8 cellular contexts compared by ENCODE assay signal in the genomic region with DNA sequence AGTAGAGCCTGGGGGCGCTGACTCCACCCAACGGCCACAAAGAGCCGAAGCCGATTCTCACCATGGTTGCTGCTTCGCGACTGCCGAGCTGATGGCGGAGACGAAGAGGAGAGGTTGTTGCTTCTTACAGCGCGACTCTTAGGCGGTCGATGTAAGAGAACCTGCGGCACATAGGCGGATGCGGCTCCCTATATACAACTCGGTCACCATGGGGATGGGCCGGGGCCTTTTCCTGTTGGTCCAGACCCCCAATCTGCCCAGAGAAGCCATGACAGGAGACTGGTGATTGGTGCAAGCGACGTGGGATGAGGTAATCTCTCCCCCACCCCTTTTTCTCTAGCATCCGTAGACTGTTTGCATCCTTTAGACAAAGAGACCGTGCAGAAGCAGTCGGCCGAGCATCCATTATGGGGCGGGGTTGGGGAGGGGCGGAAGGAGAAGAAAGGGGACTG. TPM values are rescaled to one million over a fixed set of nuclear protein-coding genes. Genes with fewer than 3 reads are reported as not detected.
DNase-seq lines count a peak whose midpoint lies in the region; ATAC-seq, FAIRE-seq and TF ChIP-seq lines count a peak whose summit lies in the region.

TUBA1A (minus strand) TSS at position 165 of the 452 bp plus-strand sequence; CDS start at position 64, 101 bp downstream.

- TF ChIP-seq CTCF in CD8-positive, alpha-beta T cell (IDR thresholded peaks at IDR 0.05): no peak
- TF ChIP-seq CTCF in H1 (IDR thresholded peaks at IDR 0.05; ENCODE audit: control extremely low read depth in 1 of 3, insufficient read depth in 1 of 3, low read depth in 1 of 3, low read length in 3 of 3): no peak

- H3K23me2 ChIP-seq in H1 (ENCODE audit: low read depth, low read length): peaks cover 5% of the 10 kb centered on the region; the same call in 1 of the 2 replicates

- H3K4me2 ChIP-seq in H1 (ENCODE audit: insufficient read depth in 1 of 2, low read depth in 2 of 2, low read length in 2 of 2): peak within 1 kb of the TSS; percentile 69 to 82
- peak within 1 kb of the TSS; percentile 44 for H3K4me2 ChIP-seq in mesenchymal stem cell (ENCODE audit: low read length, poor library complexity, severe bottlenecking)

- intact Hi-C loops in CD8-positive, alpha-beta T cell (cut with DNase I, micrococcal nuclease): loop anchor here (1.0 to 5.0 kb wide), 12 partner anchors 12 to 336 kb away; partner anchors contain the start of genes KMT2D (in 2 of the 2), LMBR1L (in 2 of the 2), DDX23 (in 1 of the 2) and PRKAG1 (in 1 of the 2)

- H3K4ac ChIP-seq in H1 (replicated peaks; ENCODE audit: insufficient read length, low read depth, low read length): peak within 1 kb of the TSS; percentile 69
- H3K4ac ChIP-seq in mesenchymal stem cell (ENCODE audit: low read depth in 1 of 2, low read length in 2 of 2): peak within 1 kb of the TSS; percentile 97 to 98

- H2BK5ac ChIP-seq in H1 (ENCODE audit: low read depth, low read length): peak within 1 kb of the TSS; percentile 88
- H2BK5ac ChIP-seq in mesenchymal stem cell (ENCODE audit: low read depth, low read length, poor library complexity, severe bottlenecking): peak within 1 kb of the TSS; percentile 81

- peak; percentile 90 to 98 (median 95) for DNase-seq in CD8-positive, alpha-beta T cell
- DNase-seq in HS-27A (ENCODE audit: low read depth): peak; percentile 85
- DNase-seq in NK-92 (lab: John Stamatoyannopoulos, UW; ENCODE audit: unreplicated experiment): peak; percentile 88
- peak; percentile 63 to 80 (median 80) for DNase-seq in activated CD8-positive, alpha-beta memory T cell treated with anti-CD3 and anti-CD28 coated beads for 48 hours (ENCODE audit: low read depth in 2 of 3, low spot score in 2 of 3)
- peak; percentile 89 to 95 for DNase-seq in H1 (ENCODE audit: low read depth in 1 of 2, low spot score in 2 of 2)
- DNase-seq in mesenchymal stem cell: peak; percentile 100
- DNase-seq in stimulated activated CD8-positive, alpha-beta memory T cell treated with anti-CD3 and anti-CD28 coated beads, Interleukin-15, amount 100 ng/mL, for 1 hour (ENCODE audit: low read depth): peak; percentile 91

- H3K4me3 Mint-ChIP-seq in CD8-positive, alpha-beta T cell: peak within 1 kb of the TSS; percentile 97

- no peaks in the 10 kb centered on the region for H3K27me3 Mint-ChIP-seq in CD8-positive, alpha-beta T cell (ENCODE audit: low read depth)

- H2BK120ac ChIP-seq in H1 (replicated peaks; ENCODE audit: low read depth, low read length) (peak within 1 kb of the TSS; percentile 61), mesenchymal stem cell (ENCODE audit: low read depth, low read length) (peak within 1 kb of the TSS; percentile 85)

- peak within 1 kb of the TSS; percentile 100 for H3K27ac Mint-ChIP-seq in CD8-positive, alpha-beta T cell

- no peak for TF ChIP-seq EP300 in H1 (IDR thresholded peaks at IDR 0.05; ENCODE audit: borderline replicate concordance in 1 of 2, low read depth in 2 of 2, low read length in 2 of 2)

- peak; percentile 93 to 96 for TF ChIP-seq POLR2A in H1 (IDR thresholded peaks at IDR 0.05; ENCODE audit: control extremely low read depth in 1 of 2, low read depth in 2 of 2, low read length in 2 of 2)

- H2AK5ac ChIP-seq in H1 (ENCODE audit: low read depth, low read length) (no peak within 1 kb of the TSS), mesenchymal stem cell (ENCODE audit: low read length, severe bottlenecking) (peak within 1 kb of the TSS; percentile 43)

- ATAC-seq in CD8-positive, alpha-beta T cell: peak; percentile 85
- peak; percentile 96 for ATAC-seq in GM19463 (IDR thresholded peaks at IDR 0.05; ENCODE audit: unreplicated experiment)

- peak within 1 kb of the TSS; percentile 46 for H3K56ac ChIP-seq in H1 (replicated peaks; ENCODE audit: insufficient read length, low read depth, low read length)

- peaks cover 0 to 9% of the 10 kb centered on the region in 2 experiments; a peak in 2 of 4 replicates for H3K79me2 ChIP-seq in H1 (ENCODE audit: control insufficient read depth in 1 of 2, insufficient read depth in 2 of 2, low read length in 2 of 2)

- H3K36me3 ChIP-seq in CD8-positive, alpha-beta T cell (ENCODE audit: insufficient read depth, low read length): peaks cover 5% of the 10 kb centered on the region
- H3K36me3 ChIP-seq in H1 (ENCODE audit: control insufficient read depth in 2 of 4, insufficient read depth in 4 of 4, low read length in 3 of 4) (peaks cover 2 to 22% (median 8%) of the 10 kb centered on the region in 4 experiments; a peak in 5 of 8 replicates), mesenchymal stem cell (ENCODE audit: control insufficient read depth in 1 of 2, insufficient read depth in 2 of 2, low read depth in 1 of 2, low read length in 2 of 2) (peaks cover 21 to 25% of the 10 kb centered on the region in 2 experiments)

- WGBS in H1 (ENCODE audit: extremely low coverage in 1 of 2, insufficient coverage in 1 of 2, insufficient read length in 1 of 2, insufficient replicate concordance in 2 of 2, low coverage in 1 of 2, low lambda C conversion rate in 2 of 2, missing lambda C conversion rate in 1 of 2), 2 experiments: 0% methylated on average over 25 of the region's 26 CpGs; no CpG with 5 or more reads in 1 of the 2 experiments
- 0% methylated on average over 17 of the region's 26 CpGs for WGBS in mesenchymal stem cell

- peaks cover 14% of the 10 kb centered on the region for H3K4me1 ChIP-seq in CD8-positive, alpha-beta T cell (ENCODE audit: insufficient read depth, low read length)
- H3K4me1 ChIP-seq in H1 (replicated peaks in 1 of 4; ENCODE audit: control insufficient read depth in 3 of 4, insufficient read depth in 4 of 4, low read length in 3 of 4) (no peaks in the 10 kb centered on the region; a peak in 2 of 7 replicates), mesenchymal stem cell (ENCODE audit: control insufficient read depth, insufficient read depth, low read depth, low read length) (peaks cover 8% of the 10 kb centered on the region)

- H4K8ac ChIP-seq in H1 (ENCODE audit: extremely low read depth, insufficient read depth, low read length) (peak within 1 kb of the TSS; percentile 92), mesenchymal stem cell (ENCODE audit: low read length) (peak within 1 kb of the TSS; percentile 80)

- no peaks in the 10 kb centered on the region; the same call in 1 of the 2 replicates for H3K79me1 ChIP-seq in H1 (ENCODE audit: low read depth, low read length)
- H3K79me1 ChIP-seq in mesenchymal stem cell (replicated peaks; ENCODE audit: low read length, poor library complexity, severe bottlenecking): no peaks in the 10 kb centered on the region

- H3K4me3 ChIP-seq in CD8-positive, alpha-beta T cell (ENCODE audit: low read depth, low read length): peak within 1 kb of the TSS; percentile 90
- H3K4me3 ChIP-seq in H1 (ENCODE audit: extremely low read depth in 1 of 4, insufficient read depth in 2 of 4, low read depth in 3 of 4, low read length in 4 of 4): peak within 1 kb of the TSS; percentile 57 to 93 (median 84)
- H3K4me3 ChIP-seq in mesenchymal stem cell (ENCODE audit: insufficient read depth in 1 of 2, low read depth in 1 of 2, low read length in 2 of 2): peak within 1 kb of the TSS; percentile 80 to 90

- peaks cover 0 to 4% of the 10 kb centered on the region in 2 experiments for H4K20me1 ChIP-seq in H1 (replicated peaks in 1 of 2; ENCODE audit: control insufficient read depth in 1 of 2, insufficient read depth in 2 of 2, low read length in 2 of 2)

- H3K27ac ChIP-seq in CD8-positive, alpha-beta T cell (ENCODE audit: low read depth, low read length): peak within 1 kb of the TSS; percentile 100
- H3K27ac ChIP-seq in H1 (ENCODE audit: low read depth, low read length) (peak within 1 kb of the TSS; percentile 76), mesenchymal stem cell (ENCODE audit: low read length, poor library complexity, severe bottlenecking) (peak within 1 kb of the TSS; percentile 92)

- H3K9ac ChIP-seq in H1 (replicated peaks in 1 of 4; ENCODE audit: extremely low read depth in 1 of 4, low read depth in 3 of 4, low read length in 3 of 4) (peak within 1 kb of the TSS; percentile 73 to 83 (median 78)), mesenchymal stem cell (ENCODE audit: low read length) (peak within 1 kb of the TSS; percentile 99)

- H2AFZ ChIP-seq in H1 (ENCODE audit: low read length) (no peak within 1 kb of the TSS), mesenchymal stem cell (ENCODE audit: low read depth, low read length) (no peak within 1 kb of the TSS)

- H3K18ac ChIP-seq in H1 (ENCODE audit: extremely low read depth, low read length) (no peak within 1 kb of the TSS; the same call in 1 of the 2 replicates), mesenchymal stem cell (ENCODE audit: low read depth in 1 of 2, low read length in 2 of 2) (peak within 1 kb of the TSS; percentile 93 to 97)

- H3K9me3 ChIP-seq in CD8-positive, alpha-beta T cell (ENCODE audit: low read length): no peaks in the 10 kb centered on the region
- H3K9me3 ChIP-seq in H1 (ENCODE audit: insufficient read depth in 2 of 2, low read depth in 1 of 2, low read length in 1 of 2) (no peaks in the 10 kb centered on the region), mesenchymal stem cell (ENCODE audit: control insufficient read depth, low read length) (no peaks in the 10 kb centered on the region)

- no peak for TF ChIP-seq RAD21 in H1 (IDR thresholded peaks at IDR 0.05 in 1 of 2, conservative IDR thresholded peaks at IDR 0.05 in 1 of 2; ENCODE audit: low read depth in 2 of 2, low read length in 2 of 2)

- no peak within 1 kb of the TSS for H3K14ac ChIP-seq in H1 (ENCODE audit: insufficient read length)
- peak within 1 kb of the TSS in 1 of 2 experiments; percentile 98 for H3K14ac ChIP-seq in mesenchymal stem cell (ENCODE audit: low read length in 2 of 2)

- CTCF ChIA-PET in CD8-positive, alpha-beta T cell (lab: Charles Lee): interaction anchor here (0.9 to 3.7 kb wide), 6 partner anchors 11 to 102 kb away, joined by 3 to 29 read pairs (median 4); partner anchors contain the start of gene TUBA1B
- CTCF ChIA-PET in H1 (lab: Charles Lee; ENCODE audit: partially characterized antibody): interaction anchor here (0.6 to 1.6 kb wide), 6 partner anchors 9 to 170 kb away, joined by 3 to 4 read pairs (median 3); no protein-coding TSS in a partner anchor

- H3K4me1 Mint-ChIP-seq in CD8-positive, alpha-beta T cell (ENCODE audit: low read depth): peaks cover 14% of the 10 kb centered on the region

- H3K9me3 Mint-ChIP-seq in CD8-positive, alpha-beta T cell: no peaks in the 10 kb centered on the region

- H2BK15ac ChIP-seq in H1 (ENCODE audit: low read length) (no peak within 1 kb of the TSS), mesenchymal stem cell (ENCODE audit: low read depth, poor library complexity, severe bottlenecking) (no peak within 1 kb of the TSS)

- H2BK12ac ChIP-seq in H1 (ENCODE audit: low read depth, low read length): 0 out of 2 replicates have a peak within 1 kb of the TSS, but pooled peaks have one; percentile 29
- H2BK12ac ChIP-seq in mesenchymal stem cell (ENCODE audit: low read length in 2 of 2): no peak within 1 kb of the TSS

- peak; percentile 66 for FAIRE-seq in H1 (lab: Jason Lieb, UNC)

- H3K36me3 Mint-ChIP-seq in CD8-positive, alpha-beta T cell: peaks cover 38% of the 10 kb centered on the region

- no peaks in the 10 kb centered on the region for H3K27me3 ChIP-seq in CD8-positive, alpha-beta T cell (ENCODE audit: insufficient read depth, low read length)
- H3K27me3 ChIP-seq in H1 (replicated peaks in 1 of 4; ENCODE audit: control insufficient read depth in 3 of 4, extremely low read depth in 1 of 4, insufficient read depth in 3 of 4, low read length in 3 of 4) (no peaks in the 10 kb centered on the region), mesenchymal stem cell (ENCODE audit: control insufficient read depth in 1 of 2, insufficient read depth in 1 of 2, low read length in 2 of 2) (no peaks in the 10 kb centered on the region)

- H4K91ac ChIP-seq in H1 (replicated peaks; ENCODE audit: insufficient read length, low read length) (peak within 1 kb of the TSS; percentile 55), mesenchymal stem cell (ENCODE audit: low read length) (peak within 1 kb of the TSS; percentile 94)

- POLR2A ChIA-PET in CD8-positive, alpha-beta T cell (lab: Charles Lee): interaction anchor here (0.6 to 4.7 kb wide), 25 partner anchors 8 to 991 kb away, joined by 3 to 117 read pairs (median 4); partner anchors contain the start of genes ARF3, COX14, LMBR1L and RHEBL1
- POLR2A ChIA-PET in H1 (lab: Charles Lee; ENCODE audit: partially characterized antibody): interaction anchor here (0.7 to 4.1 kb wide), 17 partner anchors 9 to 91 kb away, joined by 3 to 41 read pairs (median 5); partner anchors contain the start of gene TUBA1B

- H3K23ac ChIP-seq in H1 (ENCODE audit: insufficient read length) (no peak within 1 kb of the TSS), mesenchymal stem cell (ENCODE audit: low read length in 2 of 2) (peak within 1 kb of the TSS; percentile 57 to 93)

- H4K5ac ChIP-seq in H1 (ENCODE audit: insufficient read length, low read depth, low read length): no peak within 1 kb of the TSS

- H2BK20ac ChIP-seq in H1 (ENCODE audit: low read length): no peak within 1 kb of the TSS

RNA-seq across cellular contexts. Expression of gene TUBA1A, which starts in this region (rescaled TPM):
- 100 to 1,000 TPM; 209 to 225 TPM for total RNA-seq in CD8-positive, alpha-beta T cell
- 283 and 290 TPM in 2 replicates for total RNA-seq in H1 (2021; fragmentation: NEBNext Ultra II Directional; extraction: Animal tissue kit (Norgen Biotek cat#: 25700))
- 789 and 1,018 TPM in 2 replicates for polyA plus RNA-seq in H1 (2011; rRNA removed)
- 669 TPM for polyA plus RNA-seq in H1 (2011; cell fraction: cytosol; rRNA removed)
- 588 TPM for polyA plus RNA-seq in H1 (2011; cell fraction: nucleus; rRNA removed)
- polyA plus RNA-seq in H1 (2012, experiment 1 of 2): 287 to 339 TPM (median 327 TPM) in 4 replicates
- 552 TPM for polyA plus RNA-seq in H1 (2012, experiment 2 of 2)
- polyA plus RNA-seq in H1 (2013, experiment 1 of 2): 342 TPM
- 310 TPM for polyA plus RNA-seq in H1 (2013, experiment 2 of 2)
- 638 and 677 TPM in 2 replicates for polyA minus RNA-seq in H1 (2011; rRNA and poly(A)+ RNA removed)
- 160 TPM for polyA minus RNA-seq in H1 (2011; cell fraction: cytosol; rRNA and poly(A)+ RNA removed)
- 161 TPM for polyA minus RNA-seq in H1 (2011; cell fraction: nucleus; rRNA and poly(A)+ RNA removed)
- 656 TPM for polyA plus RNA-seq in mesenchymal stem cell (2013, experiment 1 of 2)
- 667 TPM for polyA plus RNA-seq in mesenchymal stem cell (2013, experiment 2 of 2)

Comparison
In these comparisons a context has a peak if more than half of its experiments do, and no peak if none do; other contexts are left out.
1. Peak in every context shown above with its lines: DNase-seq, ATAC-seq, H3K4me3 ChIP-seq and H3K27ac ChIP-seq.